17 cellular contexts compared by ENCODE assay signal in the genomic region with DNA sequence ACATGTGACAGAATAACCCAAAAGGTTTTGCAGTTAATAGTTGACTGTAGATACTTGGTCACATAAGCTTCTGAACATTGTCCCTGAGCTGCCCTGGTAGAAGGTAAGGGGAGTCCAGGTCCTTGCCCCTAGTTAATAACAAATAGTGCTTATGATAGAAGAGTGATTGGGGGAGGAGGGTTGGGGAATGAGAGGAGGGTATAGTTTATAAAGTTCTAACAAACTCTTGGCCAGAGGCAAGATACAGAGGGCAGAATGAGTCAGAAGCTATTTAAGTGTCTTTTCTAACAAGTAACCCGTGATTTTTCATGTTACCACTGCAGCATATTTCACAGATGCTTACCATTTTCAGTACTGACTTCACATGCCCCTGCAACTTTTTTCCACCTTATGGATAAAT. TPM values are rescaled to one million over a fixed set of nuclear protein-coding genes. Genes with fewer than 3 reads are reported as not detected.
DNase-seq lines count a peak whose midpoint lies in the region; ATAC-seq and FAIRE-seq lines count a peak whose summit lies in the region.
"Had no signal": no experiment of that assay in that cellular context is flagged by ENCODE, and none has a peak within 500 bp of the region (broad histone marks: within the 10 kb centered on the region; RNA-seq: fewer than 3 reads in every experiment).

No MANE protein-coding gene starts in this region.

- no peak for ATAC-seq in activated naive CD4-positive, alpha-beta T cell treated with anti-CD3 and anti-CD28 coated beads, Interleukin-2, amount 50 U/mL, for 72 hours
- ATAC-seq: effector memory CD8-positive, alpha-beta T cell had no signal

- H3K4me3 Mint-ChIP-seq in activated naive CD4-positive, alpha-beta T cell treated with anti-CD3 and anti-CD28 coated beads, Interleukin-2, amount 50 U/mL, for 24 hours = no peak overlapping the region
- H3K4me3 Mint-ChIP-seq: activated CD4-positive, alpha-beta T cell treated with anti-CD3 and anti-CD28 coated beads, Interleukin-2, amount 10 ng/mL, durations not matched to agents 24 days and 14 days; effector memory CD8-positive, alpha-beta T cell; neural crest cell; T-helper 2 cell treated with Interferon-gamma antibody and Interleukin-4, amounts not matched to agents 5 μg/mL and 100 μg/mL, for 36 hours had no signal

- DNase-seq in activated naive CD4-positive, alpha-beta T cell treated with anti-CD3 and anti-CD28 coated beads, Interleukin-2, amount 50 U/mL, for 72 hours (ENCODE audit: low spot score in 2 of 2) = no peak
- DNase-seq in amniotic epithelial cell (ENCODE audit: low read depth) = peak; percentile 30
- DNase-seq in iris pigment epithelial cell (ENCODE audit: low read depth) = peak; percentile 36
- peak; percentile 15 for DNase-seq in stromal cell of bone marrow (ENCODE audit: low read depth)
- no peak for DNase-seq in UCSD-AML1 (lab: John Stamatoyannopoulos, UW; ENCODE audit: unreplicated experiment)
- no peak for DNase-seq in NCI-H526 (lab: John Stamatoyannopoulos, UW)
- no peak for DNase-seq in urothelium cell line (ENCODE audit: low spot score)
- DNase-seq: activated CD4-positive, alpha-beta T cell treated with anti-CD3 and anti-CD28 coated beads, Interleukin-2, amount 10 ng/mL, durations not matched to agents 24 days and 14 days; effector memory CD8-positive, alpha-beta T cell; GOT3; left cardiac atrium; NCI-H1694; NCI-H524 treated with DMSO at 0.1 percent for 48 hours had no signal

- H3K27me3 Mint-ChIP-seq in activated naive CD4-positive, alpha-beta T cell treated with anti-CD3 and anti-CD28 coated beads, Interleukin-2, amount 50 U/mL, for 24 hours = no peaks in the 10 kb centered on the region
- H3K27me3 Mint-ChIP-seq: activated CD4-positive, alpha-beta T cell treated with anti-CD3 and anti-CD28 coated beads, Interleukin-2, amount 10 ng/mL, durations not matched to agents 24 days and 14 days; effector memory CD8-positive, alpha-beta T cell had no signal

- peak overlapping the region; percentile 69 for H3K27ac Mint-ChIP-seq in activated naive CD4-positive, alpha-beta T cell treated with anti-CD3 and anti-CD28 coated beads, Interleukin-2, amount 50 U/mL, for 24 hours
- H3K27ac Mint-ChIP-seq in activated naive CD4-positive, alpha-beta T cell treated with anti-CD3 and anti-CD28 coated beads, Interleukin-2, amount 50 U/mL, for 72 hours = peak overlapping the region in 1 of 2 donors; percentile 20
- H3K27ac Mint-ChIP-seq: activated CD4-positive, alpha-beta T cell treated with anti-CD3 and anti-CD28 coated beads, Interleukin-2, amount 10 ng/mL, durations not matched to agents 24 days and 14 days; T-helper 2 cell treated with Interferon-gamma antibody and Interleukin-4, amounts not matched to agents 5 μg/mL and 100 μg/mL, for 36 hours had no signal

- H3K9me3 Mint-ChIP-seq in activated naive CD4-positive, alpha-beta T cell treated with anti-CD3 and anti-CD28 coated beads, Interleukin-2, amount 50 U/mL, for 24 hours = no peaks in the 10 kb centered on the region
- no peaks in the 10 kb centered on the region for H3K9me3 Mint-ChIP-seq in activated naive CD4-positive, alpha-beta T cell treated with anti-CD3 and anti-CD28 coated beads, Interleukin-2, amount 50 U/mL, for 72 hours
- H3K9me3 Mint-ChIP-seq: activated CD4-positive, alpha-beta T cell treated with anti-CD3 and anti-CD28 coated beads, Interleukin-2, amount 10 ng/mL, durations not matched to agents 24 days and 14 days; effector memory CD8-positive, alpha-beta T cell; T-helper 2 cell treated with Interferon-gamma antibody and Interleukin-4, amounts not matched to agents 5 μg/mL and 100 μg/mL, for 36 hours had no signal

- peaks cover 8% of the 10 kb centered on the region for H3K36me3 Mint-ChIP-seq in activated naive CD4-positive, alpha-beta T cell treated with anti-CD3 and anti-CD28 coated beads, Interleukin-2, amount 50 U/mL, for 24 hours
- peaks cover under 1 to 23% of the 10 kb centered on the region in 2 donors for H3K36me3 Mint-ChIP-seq in activated naive CD4-positive, alpha-beta T cell treated with anti-CD3 and anti-CD28 coated beads, Interleukin-2, amount 50 U/mL, for 72 hours

- peaks cover under 1% of the 10 kb centered on the region for H3K4me1 Mint-ChIP-seq in activated naive CD4-positive, alpha-beta T cell treated with anti-CD3 and anti-CD28 coated beads, Interleukin-2, amount 50 U/mL, for 24 hours
- H3K4me1 Mint-ChIP-seq: neural crest cell had no signal

- no peak for FAIRE-seq in urothelium cell line (lab: Jason Lieb, UNC)

RNA-seq across cellular contexts. Expression of a gene that starts 26.7 kb away (rescaled TPM):
- total RNA-seq in activated naive CD4-positive, alpha-beta T cell treated with anti-CD3 and anti-CD28 coated beads, Interleukin-2, amount 50 U/mL, for 72 hours = under 1 TPM in 1 of 2 donors, not detected in 1; 0.23 TPM
- total RNA-seq: activated CD4-positive, alpha-beta T cell treated with anti-CD3 and anti-CD28 coated beads, Interleukin-2, amount 10 ng/mL, durations not matched to agents 24 days and 14 days; left cardiac atrium had no signal

RNA-seq across cellular contexts. Expression of a gene that starts 57.2 kb away (rescaled TPM):
- total RNA-seq in activated naive CD4-positive, alpha-beta T cell treated with anti-CD3 and anti-CD28 coated beads, Interleukin-2, amount 50 U/mL, for 72 hours = not detected
- total RNA-seq: A673; activated CD4-positive, alpha-beta T cell treated with anti-CD3 and anti-CD28 coated beads, Interleukin-2, amount 10 ng/mL, durations not matched to agents 24 days and 14 days; neural crest cell had no signal

Comparison
In these comparisons a context has a peak if more than half of its experiments do, and no peak if none do; other contexts are left out.
1. DNase-seq: peak in amniotic epithelial cell (single experiment), iris pigment epithelial cell (single experiment) and stromal cell of bone marrow (single experiment); none in activated naive CD4-positive, alpha-beta T cell treated with anti-CD3 and anti-CD28 coated beads, Interleukin-2, amount 50 U/mL, for 72 hours (0 of 2), UCSD-AML1 (single experiment), NCI-H526 (0 of 2) and urothelium cell line (single experiment).